ENCODE assay signal across 20 cellular contexts in genomic region chr3:139227827-139228226, GRCh38.
DNase-seq lines count a peak whose midpoint lies in the region; ATAC-seq, FAIRE-seq and TF ChIP-seq lines count a peak whose summit lies in the region.
"Had no signal": no experiment of that assay in that cellular context is flagged by ENCODE, and none has a peak within 500 bp of the region (broad histone marks: within the 10 kb centered on the region; RNA-seq: fewer than 3 reads in every experiment).

No MANE protein-coding gene starts in this region.

- no peak overlapping the region for H2BK12ac ChIP-seq in neuronal stem cell (ENCODE audit: low read length)

- H4K20me1 ChIP-seq in HepG2 (ENCODE audit: insufficient read depth, low read length) (no peaks in the 10 kb centered on the region), mammary epithelial cell (ENCODE audit: insufficient read depth, low read length) (no peaks in the 10 kb centered on the region)
- H4K20me1 ChIP-seq: BLaER1 had no signal

- H2BK15ac ChIP-seq in neuronal stem cell (ENCODE audit: low read length) = no peak overlapping the region

- in situ Hi-C loops in HepG2 (cut with HindIII; ENCODE audit: extremely low pct_ligation_motif_present, low pct_unique_long_range_greater_than_20kb) = no loop called here
- in situ Hi-C loops in mammary epithelial cell (cut with MboI; ENCODE audit: low sequenced_read_pairs in 2 of 2) = no loop called here

- TF ChIP-seq CTCF in HepG2 (CRISPR knock-in tag; IDR thresholded peaks at IDR 0.05) = no peak
- no peak for TF ChIP-seq CTCF in mammary epithelial cell (conservative IDR thresholded peaks at IDR 0.05 in 1 of 2, IDR thresholded peaks at IDR 0.05 in 1 of 2; ENCODE audit: extremely low read depth in 1 of 2, insufficient read depth in 1 of 2, low read depth in 1 of 2, low read length in 2 of 2)

- H2AFZ ChIP-seq in HepG2 (ENCODE audit: low read length) = no peak overlapping the region
- no peak overlapping the region for H2AFZ ChIP-seq in neuronal stem cell (ENCODE audit: low read length)
- H2AFZ ChIP-seq in mammary epithelial cell (ENCODE audit: low read depth, low read length) = no peak overlapping the region

- no TSS peak for BruUV-seq in HepG2 (replicated peaks; lab: Mats Ljungman, UMichigan)
- no TSS peak for BruUV-seq in mammary epithelial cell (replicated peaks; lab: Mats Ljungman, UMichigan)

- no peak overlapping the region for H3K27ac ChIP-seq in HepG2 (ENCODE audit: extremely low read length, insufficient read depth, low read length)
- H3K27ac ChIP-seq in neuronal stem cell (replicated peaks; ENCODE audit: low read length) = no peak overlapping the region
- H3K27ac ChIP-seq in mammary epithelial cell (ENCODE audit: insufficient read depth, low read depth, low read length) = no peak overlapping the region
- H3K27ac ChIP-seq: BLaER1 had no signal

- H4K8ac ChIP-seq in neuronal stem cell (ENCODE audit: low read depth, low read length) = no peak overlapping the region

- ATAC-seq in HepG2 = peak; percentile 47; the same call in 2 of the 3 replicates
- no peak for ATAC-seq in GM21515 (IDR thresholded peaks at IDR 0.05; ENCODE audit: unreplicated experiment)

- H3K79me2 ChIP-seq in HepG2 (ENCODE audit: insufficient read depth, low read length) (no peaks in the 10 kb centered on the region), mammary epithelial cell (ENCODE audit: insufficient read depth, low read length) (no peaks in the 10 kb centered on the region)

- CTCF ChIA-PET in HepG2 (lab: Yijun Ruan, JAX; ENCODE audit: low intra/inter-chr PET ratio, low total read pairs) = no interaction called here
- CTCF ChIA-PET in mammary epithelial cell (lab: Charles Lee; ENCODE audit: low non-redundant PET) = no interaction called here

- no peak for TF ChIP-seq POLR2A in HepG2 (IDR thresholded peaks at IDR 0.05; ENCODE audit: insufficient read depth in 1 of 2, low read depth in 2 of 2, low read length in 2 of 2)

- no peak overlapping the region for H3K9ac ChIP-seq in HepG2 (ENCODE audit: insufficient read depth, low read depth, low read length)
- H3K9ac ChIP-seq in neuronal stem cell (ENCODE audit: low read depth, low read length, poor library complexity) = no peak overlapping the region
- H3K9ac ChIP-seq in mammary epithelial cell (ENCODE audit: insufficient read depth, low read length) = no peak overlapping the region
- H3K9ac ChIP-seq: BLaER1 had no signal

- intact Hi-C loops in HepG2 (cut with micrococcal nuclease; ENCODE audit: unreplicated experiment) = no loop called here
- intact Hi-C loops in mammary epithelial cell (cut with micrococcal nuclease) = no loop called here

- no peak overlapping the region for H2BK5ac ChIP-seq in neuronal stem cell (ENCODE audit: low read length)

- H2AK5ac ChIP-seq in neuronal stem cell (ENCODE audit: low read depth, low read length) = no peak overlapping the region

- H3K23ac ChIP-seq in neuronal stem cell (ENCODE audit: low read depth, low read length, poor library complexity) = no peak overlapping the region

- dilution Hi-C loops in mammary epithelial cell (cut with HindIII; ENCODE audit: low sequenced_read_pairs) = no loop called here

- peak; percentile 12 for FAIRE-seq in HepG2 (lab: Jason Lieb, UNC)
- FAIRE-seq: G401.6, GM12891 had no signal

- TF ChIP-seq RAD21 in HepG2 (CRISPR knock-in tag; IDR thresholded peaks at IDR 0.05) = no peak

- POLR2A ChIA-PET in HepG2 (lab: Yijun Ruan, JAX) = no interaction called here

- peak; percentile 0 for DNase-seq in NCI-H2029 (lab: John Stamatoyannopoulos, UW)
- DNase-seq in NCI-H2029 treated with DMSO at 0.1 percent for 48 hours (lab: John Stamatoyannopoulos, UW) = no peak
- DNase-seq in HepG2 (ENCODE audit: low spot score) = no peak
- no peak for DNase-seq in neuronal stem cell (ENCODE audit: low spot score)
- DNase-seq in mesenteric fat pad (ENCODE audit: low spot score) = no peak
- no peak for DNase-seq in mammary epithelial cell
- DNase-seq in D341Med (ENCODE audit: low spot score) = no peak
- DNase-seq: 8988T; AML-193; Caco-2; CD8-positive, alpha-beta memory T cell; DMS79 treated with DMSO at 0.1 percent for 48 hours; EL; GOT3; HFFc6 had no signal

- H3K36me3 ChIP-seq in HepG2 (replicated peaks in 1 of 2; ENCODE audit: control insufficient read depth in 1 of 2, insufficient read depth in 2 of 2, low read length in 2 of 2) (no peaks in the 10 kb centered on the region), neuronal stem cell (replicated peaks in 1 of 2; ENCODE audit: control insufficient read depth in 2 of 2, insufficient read depth in 2 of 2, low read length in 2 of 2) (no peaks in the 10 kb centered on the region), mammary epithelial cell (ENCODE audit: insufficient read depth, low read length) (no peaks in the 10 kb centered on the region)
- H3K36me3 ChIP-seq: BLaER1, HAP-1 had no signal

- no peak overlapping the region for H3K4ac ChIP-seq in neuronal stem cell (ENCODE audit: low read length)

- H3K79me1 ChIP-seq in neuronal stem cell (ENCODE audit: low read depth, low read length) = no peaks in the 10 kb centered on the region

- no peak overlapping the region for H4K91ac ChIP-seq in neuronal stem cell (ENCODE audit: low read depth, low read length, poor library complexity)

- H3K4me1 ChIP-seq in HepG2 (ENCODE audit: insufficient read depth, low read length) (peaks cover 6% of the 10 kb centered on the region; the same call in 1 of the 2 replicates), neuronal stem cell (ENCODE audit: control insufficient read depth in 2 of 2, insufficient read depth in 1 of 2, low read depth in 1 of 2, low read length in 2 of 2) (peaks cover 0 to 9% of the 10 kb centered on the region in 2 donors), mammary epithelial cell (ENCODE audit: insufficient read depth, low read length) (peaks cover 9% of the 10 kb centered on the region)
- H3K4me1 ChIP-seq: BLaER1, Caco-2, HAP-1 had no signal

- peak overlapping the region; percentile 66 for H3K18ac ChIP-seq in neuronal stem cell (ENCODE audit: low read length)

- H3K27me3 ChIP-seq in HepG2 (ENCODE audit: control insufficient read depth in 1 of 2, insufficient read depth in 2 of 2, low read length in 2 of 2) (no peaks in the 10 kb centered on the region), neuronal stem cell (ENCODE audit: control insufficient read depth in 3 of 3, insufficient read depth in 3 of 3, low read depth in 1 of 3, low read length in 3 of 3) (peaks cover 0 to 4% (median 0%) of the 10 kb centered on the region in 3 experiments), mammary epithelial cell (ENCODE audit: insufficient read depth, low read length) (no peaks in the 10 kb centered on the region)
- H3K27me3 ChIP-seq: BLaER1 had no signal

- no peak overlapping the region for H3K14ac ChIP-seq in neuronal stem cell (ENCODE audit: low read length)

- H3K4me3 ChIP-seq in HepG2 (replicated peaks in 1 of 3; ENCODE audit: insufficient read depth in 1 of 3, low read depth in 2 of 3, low read length in 3 of 3) = no peak overlapping the region
- no peak overlapping the region for H3K4me3 ChIP-seq in neuronal stem cell (ENCODE audit: low read length in 2 of 2)
- no peak overlapping the region for H3K4me3 ChIP-seq in mammary epithelial cell (replicated peaks in 1 of 3; ENCODE audit: insufficient read depth in 1 of 3, low read depth in 2 of 3, low read length in 3 of 3)
- H3K4me3 ChIP-seq: BLaER1, HAP-1 had no signal

- WGBS in HepG2 (ENCODE audit: low lambda C conversion rate) = 0% methylated on average over 4 of the region's 4 CpGs
- WGBS in neuronal stem cell (ENCODE audit: extremely low coverage in 2 of 2, insufficient read length in 2 of 2, insufficient replicate concordance in 1 of 2), 2 donors = no CpG with 5 or more reads among the region's 4 CpGs
- 69% methylated on average over 4 of the region's 4 CpGs for WGBS in mammary epithelial cell (ENCODE audit: low coverage, missing lambda C conversion rate)

- H3K9me3 ChIP-seq in HepG2 (ENCODE audit: low read length) (no peaks in the 10 kb centered on the region), neuronal stem cell (replicated peaks in 1 of 2; ENCODE audit: control insufficient read depth in 2 of 2, insufficient read depth in 1 of 2, low read depth in 1 of 2, low read length in 2 of 2) (no peaks in the 10 kb centered on the region), mammary epithelial cell (replicated peaks; ENCODE audit: insufficient read depth, low read length) (no peaks in the 10 kb centered on the region)
- H3K9me3 ChIP-seq: BLaER1, Caco-2, HAP-1 had no signal

- no peak overlapping the region for H2BK120ac ChIP-seq in neuronal stem cell (ENCODE audit: low read depth, low read length)

- no peak for TF ChIP-seq EP300 in HepG2 (IDR thresholded peaks at IDR 0.05; ENCODE audit: low read depth in 2 of 2, low read length in 2 of 2)
- TF ChIP-seq EP300 in HepG2 (CRISPR knock-in tag; IDR thresholded peaks at IDR 0.05; ENCODE audit: borderline replicate concordance) = no peak

- H3K4me2 ChIP-seq in HepG2 (ENCODE audit: low read depth, low read length) (peak overlapping the region; percentile 21; the same call in 1 of the 2 replicates), neuronal stem cell (ENCODE audit: insufficient read depth, low read length, poor library complexity, severe bottlenecking) (no peak overlapping the region), mammary epithelial cell (ENCODE audit: insufficient read depth, low read depth, low read length) (no peak overlapping the region)
- H3K4me2 ChIP-seq: BLaER1 had no signal

TF ChIP-seq in HepG2, 621 proteins besides CTCF, POLR2A, EP300 and RAD21 (continues in another document):
- TF ChIP-seq MNT (IDR thresholded peaks at IDR 0.05) (no peak), NR2C2 (CRISPR knock-in tag; IDR thresholded peaks at IDR 0.05; ENCODE audit: borderline replicate concordance) (no peak)
